Comparison of ENCODE assay signal across 25 cellular contexts in the genomic region with DNA sequence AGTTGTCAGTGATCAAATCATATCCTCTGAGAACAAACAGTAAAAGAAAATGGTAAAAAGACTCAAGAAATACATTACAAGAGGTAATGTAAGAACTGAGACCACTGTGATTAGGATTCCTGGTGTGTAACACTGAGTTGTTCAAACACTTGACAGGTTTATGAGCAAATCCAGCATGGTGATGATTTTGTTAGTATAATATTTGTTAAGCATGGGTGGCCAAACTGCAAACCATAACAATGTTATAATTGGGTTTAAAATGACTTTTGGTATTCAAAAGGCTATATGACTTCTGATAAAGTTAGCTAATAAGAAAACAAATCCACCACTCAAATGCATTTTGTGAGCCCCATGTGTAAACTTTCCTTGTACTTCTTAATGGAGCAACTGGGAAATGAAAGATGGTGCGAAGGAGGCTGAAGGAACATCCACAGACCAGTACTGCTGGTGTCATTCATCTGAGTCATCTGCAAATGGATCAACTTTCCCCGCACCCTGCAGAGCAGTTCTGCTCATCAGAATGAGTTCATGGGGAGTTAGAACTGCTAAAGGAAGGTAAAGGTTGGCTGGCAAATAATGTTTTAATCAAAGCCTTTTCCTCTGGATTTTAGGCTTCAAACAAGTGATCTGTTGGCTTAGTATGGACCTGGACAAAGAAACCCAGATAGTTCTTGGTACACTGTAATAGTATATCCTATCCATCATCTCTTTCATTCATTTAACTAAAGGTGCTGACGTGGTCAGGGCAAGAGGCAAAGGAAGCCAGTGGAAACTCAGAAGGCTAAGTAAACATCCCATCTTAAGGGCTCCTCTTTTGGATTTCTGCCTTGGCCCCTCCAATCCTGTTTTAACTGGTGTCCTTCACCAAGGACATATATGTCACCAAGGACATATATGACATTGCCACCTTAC. TPM values are rescaled to one million over a fixed set of nuclear protein-coding genes. Genes with fewer than 3 reads are reported as not detected.
DNase-seq lines count a peak whose midpoint lies in the region; ATAC-seq, FAIRE-seq and TF ChIP-seq lines count a peak whose summit lies in the region.
"Had no signal": no experiment of that assay in that cellular context is flagged by ENCODE, and none has a peak within 500 bp of the region (broad histone marks: within the 10 kb centered on the region; RNA-seq: fewer than 3 reads in every experiment).

No MANE protein-coding gene starts in this region.

- H3K27me3 Mint-ChIP-seq in WTC11 (ENCODE audit: low read depth) (no peaks in the 10 kb centered on the region), osteocyte (ENCODE audit: unreplicated experiment) (no peaks in the 10 kb centered on the region)
- no peaks in the 10 kb centered on the region for H3K27me3 Mint-ChIP-seq in activated naive CD4-positive, alpha-beta T cell treated with anti-CD3 and anti-CD28 coated beads for 36 hours (ENCODE audit: low read depth)

- FAIRE-seq in pancreas (lab: Jason Lieb, UNC): no peak
- FAIRE-seq: G401.6 had no signal

- no peak overlapping the region for H3K4me3 ChIP-seq in HEK293 (ENCODE audit: low read depth, low read length)
- H3K4me3 ChIP-seq in fibroblast of mammary gland (ENCODE audit: control insufficient read depth, low read depth, low read length): no peak overlapping the region
- H3K4me3 ChIP-seq in pancreas: no peak overlapping the region
- H3K4me3 ChIP-seq: coronary artery, heart right ventricle, psoas muscle, testis had no signal

- peak; percentile 79 for ATAC-seq in WTC11
- no peak for ATAC-seq in pancreas
- ATAC-seq: heart right ventricle; Right ventricle myocardium inferior; stimulated activated effector memory CD8-positive, alpha-beta T cell treated with anti-CD3 and anti-CD28 coated beads, Interleukin-12 subunit alpha, Interleukin-12 subunit beta, amount 100 ng/mL, for 72 hours had no signal

- H3K4me3 Mint-ChIP-seq in WTC11 (no peak overlapping the region), osteocyte (ENCODE audit: unreplicated experiment) (no peak overlapping the region)
- H3K4me3 Mint-ChIP-seq in activated naive CD4-positive, alpha-beta T cell treated with anti-CD3 and anti-CD28 coated beads for 36 hours: no peak overlapping the region
- H3K4me3 Mint-ChIP-seq: brain; CD14-positive monocyte; IgD-negative memory B cell; immature natural killer cell; neural crest cell; stimulated activated effector memory CD8-positive, alpha-beta T cell treated with anti-CD3 and anti-CD28 coated beads, Interleukin-12 subunit alpha, Interleukin-12 subunit beta, amount 100 ng/mL, for 72 hours had no signal

- intact Hi-C loops in activated naive CD4-positive, alpha-beta T cell treated with anti-CD3 and anti-CD28 coated beads for 36 hours (cut with micrococcal nuclease): no loop called here
- intact Hi-C loops in pancreas (cut with DNase I): no loop called here

- H3K27ac Mint-ChIP-seq in WTC11: no peak overlapping the region
- H3K27ac Mint-ChIP-seq in osteocyte (ENCODE audit: unreplicated experiment): peak overlapping the region; percentile 14
- H3K27ac Mint-ChIP-seq in activated naive CD4-positive, alpha-beta T cell treated with anti-CD3 and anti-CD28 coated beads for 36 hours: no peak overlapping the region
- H3K27ac Mint-ChIP-seq: CD14-positive monocyte; IgD-negative memory B cell; immature natural killer cell; stimulated activated effector memory CD8-positive, alpha-beta T cell treated with anti-CD3 and anti-CD28 coated beads, Interleukin-12 subunit alpha, Interleukin-12 subunit beta, amount 100 ng/mL, for 72 hours had no signal

- no peak for TF ChIP-seq CTCF in HEK293 (tag by site-specific recombination; IDR thresholded peaks at IDR 0.05)
- no peak for TF ChIP-seq CTCF in WTC11 (IDR thresholded peaks at IDR 0.05)
- TF ChIP-seq CTCF in fibroblast of mammary gland (conservative IDR thresholded peaks at IDR 0.05; ENCODE audit: control insufficient read depth, insufficient read depth, low read depth, low read length): no peak
- no peak for TF ChIP-seq CTCF in osteocyte (IDR thresholded peaks at IDR 0.05)
- no peak for TF ChIP-seq CTCF in pancreas (IDR thresholded peaks at IDR 0.05)

- POLR2A ChIA-PET in HEK293 (lab: Yijun Ruan, JAX): no interaction called here
- POLR2A ChIA-PET in WTC11 (lab: Charles Lee): no interaction called here

- H3K36me3 ChIP-seq in HEK293 (ENCODE audit: control insufficient read depth in 2 of 2, insufficient read depth in 1 of 2, low read length in 2 of 2) (no peaks in the 10 kb centered on the region), pancreas (no peaks in the 10 kb centered on the region)
- H3K36me3 ChIP-seq: heart right ventricle had no signal

- no peaks in the 10 kb centered on the region for H3K9me3 ChIP-seq in HEK293 (ENCODE audit: control insufficient read depth, insufficient read depth, low read depth, low read length)
- H3K9me3 ChIP-seq in pancreas: no peaks in the 10 kb centered on the region
- H3K9me3 ChIP-seq: heart right ventricle, psoas muscle, testis had no signal

- DNase-seq in WTC11 (ENCODE audit: low spot score) (no peak), fibroblast of mammary gland (ENCODE audit: low read depth) (peak; percentile 35), osteocyte (ENCODE audit: extremely low spot score, unreplicated experiment) (no peak), HUDEP-2 (lab: John Stamatoyannopoulos, UW; ENCODE audit: unreplicated experiment in 76 of 76) (no peak), NCI-H1105 treated with DMSO at 0.1 percent for 48 hours (lab: John Stamatoyannopoulos, UW) (no peak), pancreas (no peak)
- DNase-seq in activated naive CD4-positive, alpha-beta T cell treated with anti-CD3 and anti-CD28 coated beads for 36 hours: no peak
- DNase-seq: activated CD4-positive, alpha-beta T cell treated with anti-CD3 and anti-CD28 coated beads, Interleukin-2, amount 50 U/mL, for 4 hours; heart right ventricle; immature natural killer cell; NCI-H146; NCI-H69; psoas muscle; stimulated activated CD4-positive, alpha-beta T cell treated with anti-CD3 and anti-CD28 coated beads, Interleukin-1b, Interleukin-23, amount 100 ng/mL, for 48 hours; testis had no signal

- H3K4me1 Mint-ChIP-seq in WTC11: peaks cover 31% of the 10 kb centered on the region
- peaks cover 36% of the 10 kb centered on the region for H3K4me1 Mint-ChIP-seq in osteocyte (ENCODE audit: unreplicated experiment)
- H3K4me1 Mint-ChIP-seq in activated naive CD4-positive, alpha-beta T cell treated with anti-CD3 and anti-CD28 coated beads for 36 hours (ENCODE audit: low read depth): no peaks in the 10 kb centered on the region
- H3K4me1 Mint-ChIP-seq: CD14-positive monocyte, IgD-negative memory B cell had no signal

- CTCF ChIA-PET in HEK293 (lab: Yijun Ruan, JAX) (no interaction called here), WTC11 (lab: Charles Lee) (interaction anchor here (1.3 kb wide), 1 partner anchor 28 kb away, joined by 3 read pairs; no protein-coding TSS in a partner anchor)
- CTCF ChIA-PET in activated naive CD4-positive, alpha-beta T cell treated with anti-CD3 and anti-CD28 coated beads for 36 hours (lab: Charles Lee): interaction anchor here (0.7 kb wide), 1 partner anchor 77 kb away, joined by 3 read pairs; no protein-coding TSS in a partner anchor

- no peak overlapping the region for H3K27ac ChIP-seq in HEK293 (ENCODE audit: extremely low read depth, low read depth, low read length)
- H3K27ac ChIP-seq in pancreas: no peak overlapping the region
- H3K27ac ChIP-seq: coronary artery, heart right ventricle, HL-60, psoas muscle, testis had no signal

- H3K36me3 Mint-ChIP-seq in WTC11 (no peaks in the 10 kb centered on the region), osteocyte (ENCODE audit: unreplicated experiment) (peaks cover 3% of the 10 kb centered on the region)
- H3K36me3 Mint-ChIP-seq in activated naive CD4-positive, alpha-beta T cell treated with anti-CD3 and anti-CD28 coated beads for 36 hours (ENCODE audit: low read depth): no peaks in the 10 kb centered on the region
- H3K36me3 Mint-ChIP-seq: CD14-positive monocyte; IgD-negative memory B cell; immature natural killer cell; stimulated activated effector memory CD8-positive, alpha-beta T cell treated with anti-CD3 and anti-CD28 coated beads, Interleukin-12 subunit alpha, Interleukin-12 subunit beta, amount 100 ng/mL, for 72 hours had no signal

- WGBS in pancreas, 2 donors: 95 to 98% methylated on average over 3 of the region's 3 CpGs

- peaks cover 10% of the 10 kb centered on the region; the same call in 1 of the 2 replicates for H3K4me1 ChIP-seq in HEK293 (ENCODE audit: control insufficient read depth, insufficient read depth, low read length)
- H3K4me1 ChIP-seq in pancreas: peaks cover 0 to 10% (median 0%) of the 10 kb centered on the region in 3 donors
- H3K4me1 ChIP-seq: psoas muscle, testis had no signal

- no peaks in the 10 kb centered on the region for H3K27me3 ChIP-seq in pancreas
- H3K27me3 ChIP-seq: heart right ventricle, testis had no signal

- peaks cover 3% of the 10 kb centered on the region; the same call in 1 of the 2 replicates for H3K9me3 Mint-ChIP-seq in WTC11
- H3K9me3 Mint-ChIP-seq in osteocyte (ENCODE audit: unreplicated experiment): peaks cover 2% of the 10 kb centered on the region
- no peaks in the 10 kb centered on the region for H3K9me3 Mint-ChIP-seq in activated naive CD4-positive, alpha-beta T cell treated with anti-CD3 and anti-CD28 coated beads for 36 hours
- H3K9me3 Mint-ChIP-seq: CD14-positive monocyte; IgD-negative memory B cell; immature natural killer cell; neural crest cell; stimulated activated effector memory CD8-positive, alpha-beta T cell treated with anti-CD3 and anti-CD28 coated beads, Interleukin-12 subunit alpha, Interleukin-12 subunit beta, amount 100 ng/mL, for 72 hours had no signal

TF ChIP-seq in WTC11, 78 proteins besides CTCF, POLR2A, EP300 and RAD21:
- no peak for TF ChIP-seq TEAD4 (CRISPR knock-in tag; IDR thresholded peaks at IDR 0.05)
- TF ChIP-seq, protein P1, sequence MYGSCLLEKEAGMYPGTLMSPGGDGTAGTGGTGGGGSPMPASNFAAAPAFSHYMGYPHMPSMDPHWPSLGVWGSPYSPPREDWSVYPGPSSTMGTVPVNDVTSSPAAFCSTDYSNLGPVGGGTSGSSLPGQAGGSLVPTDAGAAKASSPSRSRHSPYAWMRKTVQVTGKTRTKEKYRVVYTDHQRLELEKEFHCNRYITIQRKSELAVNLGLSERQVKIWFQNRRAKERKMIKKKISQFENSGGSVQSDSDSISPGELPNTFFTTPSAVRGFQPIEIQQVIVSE (CRISPR knock-in tag; IDR thresholded peaks at IDR 0.05; ENCODE audit: borderline replicate concordance): no peak
- TF ChIP-seq NFE2L1 (CRISPR knock-in tag; IDR thresholded peaks at IDR 0.05): no peak
- TF ChIP-seq EMX1 (CRISPR knock-in tag; IDR thresholded peaks at IDR 0.05): no peak
- TF ChIP-seq GTF2I (CRISPR knock-in tag; conservative IDR thresholded peaks at IDR 0.05): no peak

RNA-seq across cellular contexts. Expression of a gene that starts 45.0 kb away (rescaled TPM):
- total RNA-seq in WTC11 (2021) (3.6 to 5.0 TPM (median 4.5 TPM) in 3 replicates), osteocyte (4.0 and 5.7 TPM in 2 replicates), pancreas (10 to 100 TPM in 2 of 6 donors, 1 to 10 TPM in 4; 4.4 to 19.9 (median 7.0) TPM)
- total RNA-seq in activated naive CD4-positive, alpha-beta T cell treated with anti-CD3 and anti-CD28 coated beads for 36 hours: under 1 TPM; 0.86 to 0.98 TPM
- polyA plus RNA-seq in pancreas: 1 to 10 TPM; 3.3 to 4.4 TPM
